Comparison of ENCODE assay signal across 1 cellular context in genomic region chr1:179030683-179031082, GRCh38.
TF ChIP-seq lines count a peak whose summit lies in the region.

No MANE protein-coding gene starts in this region.

TF ChIP-seq in GM12878, 131 proteins besides CTCF, POLR2A, EP300 and RAD21:
- TF ChIP-seq STAT3 (IDR thresholded peaks at IDR 0.05; ENCODE audit: low read depth, low read length) (no peak), CBX3 (IDR thresholded peaks at IDR 0.05; ENCODE audit: borderline replicate concordance, low read depth) (no peak), TAF1 (IDR thresholded peaks at IDR 0.05; ENCODE audit: borderline replicate concordance, low read depth, low read length) (no peak), RELA (IDR thresholded peaks at IDR 0.05; ENCODE audit: borderline replicate concordance, partially characterized antibody) (no peak), SREBF2 (IDR thresholded peaks at IDR 0.05; ENCODE audit: low read length) (no peak), PKNOX1 (IDR thresholded peaks at IDR 0.05) (peak; percentile 33; the same call in 1 of the 2 replicates), CBX5 (IDR thresholded peaks at IDR 0.05; ENCODE audit: low read depth) (no peak)
